Comparison of ENCODE assay signal across 8 cellular contexts in the genomic region with DNA sequence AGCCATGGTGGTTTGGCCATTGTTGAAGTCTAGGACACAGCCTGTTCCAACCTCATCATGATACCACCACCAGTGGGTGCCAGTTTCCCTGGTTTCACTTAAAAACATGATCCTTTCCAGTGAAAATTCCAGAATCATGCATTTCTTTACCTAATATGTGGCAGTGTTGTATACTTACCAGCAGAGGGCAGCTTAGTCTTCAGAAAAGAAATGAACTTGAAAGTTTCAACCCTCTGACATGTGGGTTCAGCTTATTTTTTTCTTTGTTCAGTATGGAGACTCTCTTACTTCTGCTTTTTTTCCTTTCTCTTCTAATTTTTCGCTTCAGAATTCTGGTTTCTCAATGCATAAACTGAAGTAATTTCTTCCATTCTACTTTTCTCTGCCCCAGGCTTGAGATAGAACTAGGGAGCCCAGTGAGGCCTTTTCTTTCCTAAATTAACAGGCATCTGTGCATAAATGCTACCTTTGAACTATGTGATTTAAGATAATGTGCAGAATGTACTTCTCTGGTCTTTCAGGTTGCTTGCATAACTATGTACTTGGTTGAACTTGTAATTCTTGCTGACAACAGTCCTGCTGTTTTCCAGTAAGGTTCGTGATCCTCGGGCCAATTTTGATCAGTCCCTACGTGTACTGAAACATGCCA. TPM values are rescaled to one million over a fixed set of nuclear protein-coding genes. Genes with fewer than 3 reads are reported as not detected.
A peak's percentile ranks its signal among the peaks of the same experiment; 100 is the strongest.
DNase-seq lines count a peak whose midpoint lies in the region; ATAC-seq, FAIRE-seq and TF ChIP-seq lines count a peak whose summit lies in the region.

No MANE protein-coding gene starts in this region.

- no peaks in the 10 kb centered on the region for H3K27me3 ChIP-seq in mucosa of stomach (ENCODE audit: control insufficient read depth, insufficient read depth, low read length)

- peaks cover 2% of the 10 kb centered on the region for H3K36me3 Mint-ChIP-seq in T-helper 17 cell (ENCODE audit: low read depth)

- DNase-seq in AG09309 (ENCODE audit: low read depth), result peak; percentile 65
- no peak for DNase-seq in GM12892 (ENCODE audit: insufficient read length)
- peak; percentile 63 for DNase-seq in NCI-H1694 treated with DMSO at 0.1 percent for 48 hours (lab: John Stamatoyannopoulos, UW)
- no peak for DNase-seq in T-helper 17 cell
- DNase-seq in erythroblast (lab: John Stamatoyannopoulos, UW), result peak; percentile 77 to 82
- DNase-seq in stimulated activated CD4-positive, alpha-beta T cell treated with anti-CD3 and anti-CD28 coated beads, Interleukin-12 subunit alpha, Interleukin-12 subunit beta, amount 100 ng/mL, for 4 hours, result no peak

- H3K9me3 ChIP-seq in T-helper 17 cell (ENCODE audit: control insufficient read depth, low read length, poor library complexity, severe bottlenecking) (no peaks in the 10 kb centered on the region), mucosa of stomach (ENCODE audit: control insufficient read depth, low read length) (no peaks in the 10 kb centered on the region)

- H3K9ac ChIP-seq in mucosa of stomach (ENCODE audit: low read length), result peak overlapping the region; percentile 10

- H3K27ac Mint-ChIP-seq in T-helper 17 cell, result no peak overlapping the region

- TF ChIP-seq POLR2A in GM12892 (IDR thresholded peaks at IDR 0.05; ENCODE audit: low read depth, low read length) (no peak), erythroblast (IDR thresholded peaks at IDR 0.05; ENCODE audit: low read length) (no peak)

- ATAC-seq in HG02870 (IDR thresholded peaks at IDR 0.05; ENCODE audit: unreplicated experiment) (peak; percentile 76), T-helper 17 cell (peak; percentile 89)

- H3K4me1 ChIP-seq in mucosa of stomach (ENCODE audit: control insufficient read depth, insufficient read depth, low read length), result peaks cover 3% of the 10 kb centered on the region

- H3K4me3 ChIP-seq in AG09309 (ENCODE audit: control insufficient read depth, low read depth, low read length) (no peak overlapping the region), mucosa of stomach (ENCODE audit: low read length) (no peak overlapping the region)

- H3K4me1 Mint-ChIP-seq in T-helper 17 cell, result no peaks in the 10 kb centered on the region

- peak; percentile 82 for FAIRE-seq in GM12892 (lab: Jason Lieb, UNC)

- peak; percentile 81 for TF ChIP-seq CTCF in AG09309 (IDR thresholded peaks at IDR 0.05; ENCODE audit: control insufficient read depth, insufficient read depth, low read depth, low read length, missing control alignments)

- H3K4me3 Mint-ChIP-seq in T-helper 17 cell, result no peak overlapping the region

- no peaks in the 10 kb centered on the region for H3K27me3 Mint-ChIP-seq in T-helper 17 cell

- no peaks in the 10 kb centered on the region for H3K36me3 ChIP-seq in mucosa of stomach (ENCODE audit: control insufficient read depth, insufficient read depth, low read length)

RNA-seq across cellular contexts. Expression of gene LIAS, which starts 10.7 kb away (rescaled TPM):
- 27.1 TPM for polyA plus RNA-seq in GM12892 (2012; ENCODE audit: missing spikeins)
- total RNA-seq in T-helper 17 cell, result 10 to 100 TPM in 1 of 2 donors, 1 to 10 TPM in 1; 8.4 to 11.5 TPM

RNA-seq across cellular contexts. Expression of gene RPL9, which starts 10.8 kb away (rescaled TPM):
- 7,151 TPM for polyA plus RNA-seq in GM12892 (2012; ENCODE audit: missing spikeins)
- 1,000 to 10,000 TPM; 1,881 to 2,610 TPM for total RNA-seq in T-helper 17 cell

RNA-seq across cellular contexts. Expression of gene UGDH, which starts 57.7 kb away (rescaled TPM):
- 30.6 TPM for polyA plus RNA-seq in GM12892 (2012; ENCODE audit: missing spikeins)
- 10 to 100 TPM in 1 of 2 donors, 1 to 10 TPM in 1; 6.1 to 11.3 TPM for total RNA-seq in T-helper 17 cell

Comparison
In these comparisons a context has a peak if more than half of its experiments do, and no peak if none do; other contexts are left out.
1. DNase-seq: peak in AG09309 (single experiment), NCI-H1694 treated with DMSO at 0.1 percent for 48 hours (single experiment) and erythroblast (2 of 2); none in GM12892 (single experiment), T-helper 17 cell (0 of 3) and stimulated activated CD4-positive, alpha-beta T cell treated with anti-CD3 and anti-CD28 coated beads, Interleukin-12 subunit alpha, Interleukin-12 subunit beta, amount 100 ng/mL, for 4 hours (single experiment).